In the genomic region with DNA sequence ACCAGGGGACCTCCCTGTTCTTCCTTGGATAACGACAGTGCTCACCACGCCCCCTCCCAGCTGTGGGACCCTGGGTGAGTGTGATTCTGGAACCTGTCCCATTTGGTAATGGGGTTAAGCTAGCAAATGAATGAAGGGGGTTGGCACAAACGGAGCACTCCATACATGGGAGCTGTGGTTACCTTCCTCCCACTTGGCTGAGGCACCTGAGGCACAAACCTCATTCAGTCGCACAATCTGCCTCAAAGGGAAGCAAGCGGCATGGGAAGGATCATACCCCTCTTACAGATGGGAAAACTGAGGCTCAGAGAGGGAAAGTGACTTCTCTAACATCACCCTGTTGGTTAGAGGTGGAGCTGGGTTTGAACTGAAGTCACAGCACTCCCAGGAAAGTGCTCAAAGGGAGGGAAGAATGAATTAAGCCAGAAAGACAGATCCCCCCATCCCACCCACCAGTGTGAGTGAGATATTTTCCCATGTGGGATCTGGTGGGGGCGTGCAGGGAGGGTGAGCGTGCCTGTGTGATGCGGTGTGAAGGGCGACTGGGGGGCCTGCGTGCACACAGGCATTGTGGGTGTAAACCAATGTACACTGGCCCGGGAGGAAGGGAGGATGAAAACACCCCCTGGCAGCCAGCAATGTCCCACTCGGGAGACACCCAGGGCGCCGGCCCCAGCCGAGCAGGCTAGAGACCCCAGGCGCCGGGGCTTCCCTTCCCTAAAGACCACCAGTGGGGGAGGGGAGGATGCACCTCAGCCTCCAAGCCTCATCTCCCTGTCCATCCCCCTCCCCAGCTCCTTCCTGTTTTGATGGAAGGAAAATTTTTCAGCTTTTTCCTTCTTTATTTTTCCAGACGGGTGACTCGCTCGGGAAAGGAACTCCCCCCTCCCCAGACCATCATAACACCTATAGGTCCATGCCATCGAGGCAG, we compare ENCODE assay signal across 12 cellular contexts. TPM values are rescaled to one million over a fixed set of nuclear protein-coding genes. Genes with fewer than 3 reads are reported as not detected.
DNase-seq lines count a peak whose midpoint lies in the region; ATAC-seq and TF ChIP-seq lines count a peak whose summit lies in the region.
"Had no signal": no experiment of that assay in that cellular context is flagged by ENCODE, and none has a peak within 500 bp of the region (broad histone marks: within the 10 kb centered on the region; RNA-seq: fewer than 3 reads in every experiment).

No MANE protein-coding gene starts in this region.

- H3K9me3 Mint-ChIP-seq in activated CD4-positive, alpha-beta T cell treated with anti-CD3 and anti-CD28 coated beads, Interleukin-2, amount 10 ng/mL, durations not matched to agents 24 days and 14 days, result no peaks in the 10 kb centered on the region
- no peaks in the 10 kb centered on the region for H3K9me3 Mint-ChIP-seq in activated CD4-positive, alpha-beta T cell treated with anti-CD3 and anti-CD28 coated beads for 36 hours (ENCODE audit: low read depth)
- H3K9me3 Mint-ChIP-seq in stimulated activated effector memory CD8-positive, alpha-beta T cell treated with anti-CD3 and anti-CD28 coated beads, Interleukin-12 subunit alpha, Interleukin-12 subunit beta, amount 100 ng/mL, for 72 hours, result no peaks in the 10 kb centered on the region
- H3K9me3 Mint-ChIP-seq: activated naive CD4-positive, alpha-beta T cell treated with anti-CD3 and anti-CD28 coated beads, Interleukin-2, amount 50 U/mL, for 72 hours had no signal

- TF ChIP-seq EP300 in SK-N-SH (IDR thresholded peaks at IDR 0.05; ENCODE audit: borderline replicate concordance in 1 of 2, low read depth in 1 of 2, low read length in 1 of 2), result no peak

- H3K79me2 ChIP-seq in SK-N-SH (ENCODE audit: insufficient read depth), result no peaks in the 10 kb centered on the region

- H3K4me3 ChIP-seq in SK-N-SH (ENCODE audit: low read depth in 2 of 2, low read length in 1 of 2) (no peak overlapping the region), esophagus squamous epithelium (peak overlapping the region in 1 of 4 donors; percentile 13), spleen (no peak overlapping the region)
- H3K4me3 ChIP-seq: tibial nerve had no signal

- no peaks in the 10 kb centered on the region for H3K27me3 ChIP-seq in SK-N-SH (ENCODE audit: insufficient read depth)
- peaks cover 0 to 85% (median 2%) of the 10 kb centered on the region in 4 donors for H3K27me3 ChIP-seq in esophagus squamous epithelium
- peaks cover 0 to 86% (median 21%) of the 10 kb centered on the region in 7 donors for H3K27me3 ChIP-seq in spleen (replicated peaks in 1 of 7)
- H3K27me3 ChIP-seq: tibial nerve had no signal

- H3K36me3 ChIP-seq in SK-N-SH (replicated peaks in 1 of 2; ENCODE audit: control insufficient read depth in 1 of 2, insufficient read depth in 2 of 2, low read length in 1 of 2) (no peaks in the 10 kb centered on the region), esophagus squamous epithelium (no peaks in the 10 kb centered on the region), spleen (no peaks in the 10 kb centered on the region)
- H3K36me3 ChIP-seq: tibial nerve had no signal

- H3K9me3 ChIP-seq in SK-N-SH, result no peaks in the 10 kb centered on the region
- H3K9me3 ChIP-seq in esophagus squamous epithelium, result no peaks in the 10 kb centered on the region
- H3K9me3 ChIP-seq in spleen, result no peaks in the 10 kb centered on the region
- H3K9me3 ChIP-seq: tibial nerve had no signal

- H3K9ac ChIP-seq in SK-N-SH, result no peak overlapping the region

- peaks cover 26% of the 10 kb centered on the region for H3K4me1 Mint-ChIP-seq in activated CD4-positive, alpha-beta T cell treated with anti-CD3 and anti-CD28 coated beads, Interleukin-2, amount 10 ng/mL, durations not matched to agents 24 days and 14 days
- H3K4me1 Mint-ChIP-seq in activated CD4-positive, alpha-beta T cell treated with anti-CD3 and anti-CD28 coated beads for 36 hours, result peaks cover 24% of the 10 kb centered on the region
- peaks cover 33% of the 10 kb centered on the region for H3K4me1 Mint-ChIP-seq in stimulated activated effector memory CD8-positive, alpha-beta T cell treated with anti-CD3 and anti-CD28 coated beads, Interleukin-12 subunit alpha, Interleukin-12 subunit beta, amount 100 ng/mL, for 72 hours

- no peaks in the 10 kb centered on the region for H3K36me3 Mint-ChIP-seq in activated CD4-positive, alpha-beta T cell treated with anti-CD3 and anti-CD28 coated beads, Interleukin-2, amount 10 ng/mL, durations not matched to agents 24 days and 14 days (ENCODE audit: low read depth)
- H3K36me3 Mint-ChIP-seq in activated CD4-positive, alpha-beta T cell treated with anti-CD3 and anti-CD28 coated beads for 36 hours (ENCODE audit: low read depth), result no peaks in the 10 kb centered on the region
- H3K36me3 Mint-ChIP-seq in stimulated activated effector memory CD8-positive, alpha-beta T cell treated with anti-CD3 and anti-CD28 coated beads, Interleukin-12 subunit alpha, Interleukin-12 subunit beta, amount 100 ng/mL, for 72 hours, result peaks cover 12% of the 10 kb centered on the region
- H3K36me3 Mint-ChIP-seq: activated naive CD4-positive, alpha-beta T cell treated with anti-CD3 and anti-CD28 coated beads, Interleukin-2, amount 50 U/mL, for 72 hours had no signal

- peak overlapping the region; percentile 55 for H3K4me3 Mint-ChIP-seq in activated CD4-positive, alpha-beta T cell treated with anti-CD3 and anti-CD28 coated beads, Interleukin-2, amount 10 ng/mL, durations not matched to agents 24 days and 14 days
- H3K4me3 Mint-ChIP-seq in activated CD4-positive, alpha-beta T cell treated with anti-CD3 and anti-CD28 coated beads for 36 hours, result no peak overlapping the region
- H3K4me3 Mint-ChIP-seq in stimulated activated effector memory CD8-positive, alpha-beta T cell treated with anti-CD3 and anti-CD28 coated beads, Interleukin-12 subunit alpha, Interleukin-12 subunit beta, amount 100 ng/mL, for 72 hours, result peak overlapping the region; percentile 76

- peak overlapping the region in 1 of 2 experiments; percentile 70; a peak in 2 of 4 replicates for H3K27ac ChIP-seq in SK-N-SH (ENCODE audit: low read depth in 2 of 2, low read length in 1 of 2)
- peak overlapping the region in 3 of 4 donors; percentile 61 to 65 (median 64) for H3K27ac ChIP-seq in esophagus squamous epithelium
- no peak overlapping the region for H3K27ac ChIP-seq in spleen

- H3F3A ChIP-seq in SK-N-SH (replicated peaks; ENCODE audit: insufficient read depth), result no peaks in the 10 kb centered on the region

- TF ChIP-seq CTCF in SK-N-SH (IDR thresholded peaks at IDR 0.05), result no peak
- no peak for TF ChIP-seq CTCF in esophagus squamous epithelium (IDR thresholded peaks at IDR 0.05)
- no peak for TF ChIP-seq CTCF in spleen (IDR thresholded peaks at IDR 0.05 in 8 of 11, conservative IDR thresholded peaks at IDR 0.05 in 3 of 11)

- no peak overlapping the region for H2AFZ ChIP-seq in SK-N-SH (ENCODE audit: low read depth)

- no peaks in the 10 kb centered on the region for H4K20me1 ChIP-seq in SK-N-SH (ENCODE audit: insufficient read depth)

- no peak for ATAC-seq in activated CD4-positive, alpha-beta T cell treated with anti-CD3 and anti-CD28 coated beads for 36 hours
- ATAC-seq in stimulated activated effector memory CD8-positive, alpha-beta T cell treated with anti-CD3 and anti-CD28 coated beads, Interleukin-12 subunit alpha, Interleukin-12 subunit beta, amount 100 ng/mL, for 72 hours, result no peak
- ATAC-seq in HG02763 (IDR thresholded peaks at IDR 0.05; ENCODE audit: unreplicated experiment), result no peak

- DNase-seq in activated CD4-positive, alpha-beta T cell treated with anti-CD3 and anti-CD28 coated beads, Interleukin-2, amount 10 ng/mL, durations not matched to agents 24 days and 14 days, result no peak
- no peak for DNase-seq in activated CD4-positive, alpha-beta T cell treated with anti-CD3 and anti-CD28 coated beads for 36 hours
- DNase-seq in SK-N-SH (no peak), esophagus squamous epithelium (lab: John Stamatoyannopoulos, UW) (no peak), amniotic stem cell (lab: John Stamatoyannopoulos, UW) (no peak), spleen (no peak)
- peak in 1 of 2 donors; percentile 48 for DNase-seq in stimulated activated effector memory CD8-positive, alpha-beta T cell treated with anti-CD3 and anti-CD28 coated beads, Interleukin-12 subunit alpha, Interleukin-12 subunit beta, amount 100 ng/mL, for 72 hours (ENCODE audit: low spot score in 2 of 2)
- DNase-seq: activated CD4-positive, CD25-positive, alpha-beta regulatory T cell; MV-4-11 had no signal

- intact Hi-C loops in activated CD4-positive, alpha-beta T cell treated with anti-CD3 and anti-CD28 coated beads, Interleukin-2, amount 10 ng/mL, durations not matched to agents 24 days and 14 days (cut with micrococcal nuclease), result loop anchor here (1.0 kb wide), 1 partner anchor 14 kb away; no protein-coding TSS in a partner anchor
- intact Hi-C loops in activated CD4-positive, alpha-beta T cell treated with anti-CD3 and anti-CD28 coated beads for 36 hours (cut with DNase I, micrococcal nuclease), result no loop called here
- intact Hi-C loops in esophagus squamous epithelium (cut with DNase I) (no loop called here), spleen (cut with DNase I; ENCODE audit: low total_unique reads) (loop anchor here (10.0 kb wide), 1 partner anchor 52 kb away; no protein-coding TSS in a partner anchor)

- TF ChIP-seq POLR2A in esophagus squamous epithelium (IDR thresholded peaks at IDR 0.05) (no peak), spleen (IDR thresholded peaks at IDR 0.05) (no peak)

- peaks cover 12% of the 10 kb centered on the region for H3K27me3 Mint-ChIP-seq in activated CD4-positive, alpha-beta T cell treated with anti-CD3 and anti-CD28 coated beads, Interleukin-2, amount 10 ng/mL, durations not matched to agents 24 days and 14 days
- peaks cover 17% of the 10 kb centered on the region for H3K27me3 Mint-ChIP-seq in activated CD4-positive, alpha-beta T cell treated with anti-CD3 and anti-CD28 coated beads for 36 hours

- WGBS in SK-N-SH (ENCODE audit: low lambda C conversion rate), result 53% methylated on average over 9 of the region's 21 CpGs
- WGBS in esophagus squamous epithelium, 2 donors, result 10 to 21% methylated on average over 13 to 19 of the region's 21 CpGs
- 25 to 37% (median 31%) methylated on average over 21 of the region's 21 CpGs for WGBS in spleen, 5 donors

- peaks cover 5 to 8% of the 10 kb centered on the region in 2 experiments; a peak in 2 of 4 replicates for H3K4me1 ChIP-seq in SK-N-SH (ENCODE audit: control insufficient read depth in 1 of 2, insufficient read depth in 2 of 2, low read depth in 1 of 2, low read length in 1 of 2)
- H3K4me1 ChIP-seq in esophagus squamous epithelium, result peaks cover 18 to 44% (median 30%) of the 10 kb centered on the region in 3 donors
- peaks cover 14 to 35% (median 29%) of the 10 kb centered on the region in 6 donors for H3K4me1 ChIP-seq in spleen

- CTCF ChIA-PET in activated CD4-positive, alpha-beta T cell treated with anti-CD3 and anti-CD28 coated beads for 36 hours (lab: Charles Lee), result interaction anchor here (0.6 to 0.9 kb wide), 3 partner anchors 34 to 362 kb away, joined by 3 to 4 read pairs (median 4); no protein-coding TSS in a partner anchor
- CTCF ChIA-PET in SK-N-SH (lab: Yijun Ruan, JAX), result interaction anchor here (0.8 kb wide), 1 partner anchor 37 kb away, joined by 3 read pairs; no protein-coding TSS in a partner anchor

- no peaks in the 10 kb centered on the region for H3K9me2 ChIP-seq in SK-N-SH

- POLR2A ChIA-PET in activated CD4-positive, alpha-beta T cell treated with anti-CD3 and anti-CD28 coated beads for 36 hours (lab: Charles Lee), result interaction anchor here (0.6 kb wide), 1 partner anchor 67 kb away, joined by 3 read pairs; a partner anchor contains a TSS
- POLR2A ChIA-PET in SK-N-SH (lab: Yijun Ruan, JAX), result no interaction called here

- peak overlapping the region; percentile 73 for H3K27ac Mint-ChIP-seq in activated CD4-positive, alpha-beta T cell treated with anti-CD3 and anti-CD28 coated beads, Interleukin-2, amount 10 ng/mL, durations not matched to agents 24 days and 14 days
- H3K27ac Mint-ChIP-seq in activated CD4-positive, alpha-beta T cell treated with anti-CD3 and anti-CD28 coated beads for 36 hours, result no peak overlapping the region
- peak overlapping the region; percentile 89 for H3K27ac Mint-ChIP-seq in stimulated activated effector memory CD8-positive, alpha-beta T cell treated with anti-CD3 and anti-CD28 coated beads, Interleukin-12 subunit alpha, Interleukin-12 subunit beta, amount 100 ng/mL, for 72 hours

- TF ChIP-seq RAD21 in SK-N-SH (IDR thresholded peaks at IDR 0.05; ENCODE audit: low read length), result no peak

- H3K4me2 ChIP-seq in SK-N-SH, result peak overlapping the region; percentile 52; the same call in 1 of the 2 replicates

RNA-seq across cellular contexts. Expression of a gene that starts 7.9 kb away (rescaled TPM):
- 2.2 and 2.3 TPM in 2 replicates for total RNA-seq in activated CD4-positive, alpha-beta T cell treated with anti-CD3 and anti-CD28 coated beads, Interleukin-2, amount 10 ng/mL, durations not matched to agents 24 days and 14 days
- total RNA-seq in activated CD4-positive, alpha-beta T cell treated with anti-CD3 and anti-CD28 coated beads for 36 hours, result 1 to 10 TPM; 2.5 to 3.4 TPM
- polyA plus RNA-seq in SK-N-SH (2012; rRNA removed) (0.19 and 0.44 TPM in 2 replicates), spleen (1 to 10 TPM; 1.7 to 8.2 (median 2.0) TPM)
- 0.06 and 0.16 TPM in 2 replicates for polyA plus RNA-seq in SK-N-SH (2012; cell fraction: cytosol; rRNA removed)
- polyA plus RNA-seq in SK-N-SH (2012; cell fraction: nucleus; rRNA removed), result 0.11 and 0.16 TPM in 2 replicates
- total RNA-seq in esophagus squamous epithelium (1 to 10 TPM; 1.2 to 6.3 (median 3.7) TPM), spleen (10 to 100 TPM in 2 of 7 donors, 1 to 10 TPM in 5; 2.4 to 20.5 (median 9.3) TPM)

Comparison
In these comparisons a context has a peak if more than half of its experiments do, and no peak if none do; other contexts are left out.
1. intact Hi-C loops: an anchor here in activated CD4-positive, alpha-beta T cell treated with anti-CD3 and anti-CD28 coated beads, Interleukin-2, amount 10 ng/mL, durations not matched to agents 24 days and 14 days (1.0 kb wide) and spleen (10.0 kb wide); none called in activated CD4-positive, alpha-beta T cell treated with anti-CD3 and anti-CD28 coated beads for 36 hours and esophagus squamous epithelium.
2. H3K27ac ChIP-seq: peak in esophagus squamous epithelium (3 of 4); none in spleen (0 of 8).